Comparison of ENCODE assay signal across 19 cellular contexts in genomic region chr11:120061036-120061760, GRCh38.
DNase-seq lines count a peak whose midpoint lies in the region; ATAC-seq, FAIRE-seq and TF ChIP-seq lines count a peak whose summit lies in the region.
"Had no signal": no experiment of that assay in that cellular context is flagged by ENCODE, and none has a peak within 500 bp of the region (broad histone marks: within the 10 kb centered on the region; RNA-seq: fewer than 3 reads in every experiment).

No MANE protein-coding gene starts in this region.

- no peak overlapping the region for H2BK15ac ChIP-seq in mesendoderm (replicated peaks; ENCODE audit: low read depth)

- no peak overlapping the region for H4K5ac ChIP-seq in mesendoderm (ENCODE audit: low read length)

- no peak overlapping the region for H3K4me3 ChIP-seq in mesendoderm (ENCODE audit: low read length)
- H3K4me3 ChIP-seq: esophagus squamous epithelium, right lobe of liver, uterus had no signal

- no peak overlapping the region for H3K27ac ChIP-seq in mesendoderm (ENCODE audit: low read depth, low read length)
- H3K27ac ChIP-seq: esophagus squamous epithelium, right lobe of liver, uterus had no signal

- no peak overlapping the region for H4K8ac ChIP-seq in mesendoderm (ENCODE audit: low read depth, low read length)

- DNase-seq in A172 (ENCODE audit: low spot score): peak; percentile 63
- peak; percentile 7 for DNase-seq in HS-27A (ENCODE audit: low read depth)
- peak; percentile 28 for DNase-seq in activated CD8-positive, alpha-beta memory T cell treated with anti-CD3 and anti-CD28 coated beads, Interleukin-2, amount 50 U/mL, for 48 hours
- DNase-seq in mesendoderm: no peak
- no peak for DNase-seq in GM12892 (ENCODE audit: insufficient read length)
- DNase-seq in GDM1 (lab: John Stamatoyannopoulos, UW): no peak
- DNase-seq: activated CD4-positive, alpha-beta T cell treated with anti-CD3 and anti-CD28 coated beads, Interleukin-2, amount 10 ng/mL, durations not matched to agents 24 days and 14 days; activated naive CD8-positive, alpha-beta T cell treated with anti-CD3 and anti-CD28 coated beads, Interleukin-2, amount 50 U/mL, for 24 hours; esophagus squamous epithelium; IMR-90; left ventricle myocardium superior; nephron progenitor cell; right lobe of liver; stimulated activated CD4-positive, alpha-beta T cell treated with anti-CD3 and anti-CD28 coated beads, Interleukin-4, amount 100 ng/mL, for 1 hour; uterus had no signal

- no peak for FAIRE-seq in GM12892 (lab: Jason Lieb, UNC)
- FAIRE-seq: colon had no signal

- H3K4me1 ChIP-seq in mesendoderm (ENCODE audit: control insufficient read depth, low read depth, low read length): peaks cover 11% of the 10 kb centered on the region
- H3K4me1 ChIP-seq: Caco-2, right lobe of liver had no signal

- WGBS in mesendoderm (ENCODE audit: extremely low coverage, insufficient coverage, low lambda C conversion rate): no CpG with 5 or more reads among the region's 12 CpGs

- H2BK120ac ChIP-seq in mesendoderm (ENCODE audit: low read depth, low read length): no peak overlapping the region

- TF ChIP-seq POLR2A in GM12892 (IDR thresholded peaks at IDR 0.05; ENCODE audit: low read depth, low read length): no peak

- no peak overlapping the region for H3K18ac ChIP-seq in mesendoderm (ENCODE audit: low read length)

- ATAC-seq in GM19351 (IDR thresholded peaks at IDR 0.05; ENCODE audit: unreplicated experiment) (no peak), HG02610 (IDR thresholded peaks at IDR 0.05; ENCODE audit: unreplicated experiment) (no peak)
- ATAC-seq: activated naive CD8-positive, alpha-beta T cell treated with anti-CD3 and anti-CD28 coated beads, Interleukin-2, amount 50 U/mL, for 24 hours; left ventricle myocardium superior; right lobe of liver had no signal

- no peaks in the 10 kb centered on the region for H3K79me1 ChIP-seq in mesendoderm (ENCODE audit: low read length)

- no peaks in the 10 kb centered on the region for H3K79me2 ChIP-seq in mesendoderm (ENCODE audit: control insufficient read depth, insufficient read depth, low read length)

- no peak overlapping the region for H3K56ac ChIP-seq in mesendoderm (ENCODE audit: low read length)

- no peak overlapping the region for H3K9ac ChIP-seq in mesendoderm (ENCODE audit: low read length)

- no peak overlapping the region for H3K4ac ChIP-seq in mesendoderm (ENCODE audit: low read depth, low read length)

- peak overlapping the region; percentile 19 for H3K23ac ChIP-seq in mesendoderm (ENCODE audit: low read length)

- no peaks in the 10 kb centered on the region for H3K36me3 ChIP-seq in mesendoderm (ENCODE audit: control insufficient read depth, insufficient read depth, low read length)
- H3K36me3 ChIP-seq: esophagus squamous epithelium, right lobe of liver, uterus had no signal

- no peaks in the 10 kb centered on the region for H3K27me3 ChIP-seq in mesendoderm (ENCODE audit: insufficient read depth, low read length, poor library complexity)
- H3K27me3 ChIP-seq: right lobe of liver, uterus had no signal

- no peak overlapping the region for H2AK5ac ChIP-seq in mesendoderm (ENCODE audit: low read length)

- H3K4me2 ChIP-seq in mesendoderm (ENCODE audit: low read length): no peak overlapping the region

- no peak overlapping the region for H2BK5ac ChIP-seq in mesendoderm (ENCODE audit: low read length)

Comparison
In these comparisons a context has a peak if more than half of its experiments do, and no peak if none do; other contexts are left out.
1. DNase-seq: peak in A172 (single experiment), HS-27A (single experiment) and activated CD8-positive, alpha-beta memory T cell treated with anti-CD3 and anti-CD28 coated beads, Interleukin-2, amount 50 U/mL, for 48 hours (single experiment); none in mesendoderm (single experiment), GM12892 (single experiment) and GDM1 (single experiment).